Comparison of ENCODE assay signal across 8 cellular contexts in genomic region chr14:74841230-74842207, GRCh38. TPM values are rescaled to one million over a fixed set of nuclear protein-coding genes. Genes with fewer than 3 reads are reported as not detected.
DNase-seq lines count a peak whose midpoint lies in the region; ATAC-seq and TF ChIP-seq lines count a peak whose summit lies in the region.

No MANE protein-coding gene starts in this region.

- no peaks in the 10 kb centered on the region for H3K9me3 Mint-ChIP-seq in activated naive CD8-positive, alpha-beta T cell treated with anti-CD3 and anti-CD28 coated beads, Interleukin-2, amount 10 ng/mL, durations not matched to agents 7 days and 5 days

- ATAC-seq in GM21447 (IDR thresholded peaks at IDR 0.05; ENCODE audit: unreplicated experiment), result peak; percentile 66
- ATAC-seq in HG03521 (IDR thresholded peaks at IDR 0.05; ENCODE audit: unreplicated experiment), result peak; percentile 73
- ATAC-seq in activated naive CD8-positive, alpha-beta T cell treated with anti-CD3 and anti-CD28 coated beads, Interleukin-2, amount 10 ng/mL, durations not matched to agents 7 days and 5 days (ENCODE audit: low read depth), result peak; percentile 93

- TF ChIP-seq POLR2A in adrenal gland (IDR thresholded peaks at IDR 0.05), result no peak

- H3K4me3 ChIP-seq in adrenal gland, result no peak overlapping the region

- peaks cover 7% of the 10 kb centered on the region for H3K36me3 Mint-ChIP-seq in activated naive CD8-positive, alpha-beta T cell treated with anti-CD3 and anti-CD28 coated beads, Interleukin-2, amount 10 ng/mL, durations not matched to agents 7 days and 5 days

- 77 to 94% (median 86%) methylated on average over 4 of the region's 4 CpGs for WGBS in adrenal gland, 4 donors

- intact Hi-C loops in adrenal gland (cut with DNase I), result no loop called here

- peak; percentile 40 for DNase-seq in GM13977 (ENCODE audit: low spot score)
- no peak for DNase-seq in activated naive CD8-positive, alpha-beta T cell treated with anti-CD3 and anti-CD28 coated beads, Interleukin-2, amount 10 ng/mL, durations not matched to agents 7 days and 5 days
- no peak for DNase-seq in occipital lobe (lab: John Stamatoyannopoulos, UW)
- no peak for DNase-seq in NCI-H1092 (lab: John Stamatoyannopoulos, UW)
- no peak for DNase-seq in adrenal gland
- DNase-seq in effector CD8-positive, alpha-beta T cell (lab: John Stamatoyannopoulos, UW), result no peak

- H3K27me3 ChIP-seq in adrenal gland, result no peaks in the 10 kb centered on the region

- peaks cover 41% of the 10 kb centered on the region for H3K4me1 Mint-ChIP-seq in activated naive CD8-positive, alpha-beta T cell treated with anti-CD3 and anti-CD28 coated beads, Interleukin-2, amount 10 ng/mL, durations not matched to agents 7 days and 5 days

- H3K9me3 ChIP-seq in adrenal gland (replicated peaks in 1 of 3), result no peaks in the 10 kb centered on the region

- peak overlapping the region; percentile 52 for H3K4me3 Mint-ChIP-seq in activated naive CD8-positive, alpha-beta T cell treated with anti-CD3 and anti-CD28 coated beads, Interleukin-2, amount 10 ng/mL, durations not matched to agents 7 days and 5 days

- POLR2A ChIA-PET in activated naive CD8-positive, alpha-beta T cell treated with anti-CD3 and anti-CD28 coated beads, Interleukin-2, amount 10 ng/mL, durations not matched to agents 7 days and 5 days (lab: Charles Lee), result no interaction called here

- peaks cover under 1 to 16% of the 10 kb centered on the region in 2 donors for H3K4me1 ChIP-seq in adrenal gland (replicated peaks in 1 of 2)

- peaks cover 0 to 14% of the 10 kb centered on the region in 2 donors for H3K36me3 ChIP-seq in adrenal gland (replicated peaks in 1 of 2)

- H3K27ac ChIP-seq in adrenal gland, result no peak overlapping the region

- in situ Hi-C loops in GM13977 (cut with MboI; ENCODE audit: low pct_unique_long_range_greater_than_20kb, low sequenced_read_pairs, unreplicated experiment), result no loop called here

- H3K27me3 Mint-ChIP-seq in activated naive CD8-positive, alpha-beta T cell treated with anti-CD3 and anti-CD28 coated beads, Interleukin-2, amount 10 ng/mL, durations not matched to agents 7 days and 5 days, result no peaks in the 10 kb centered on the region

- no peak for TF ChIP-seq CTCF in GM13977 (IDR thresholded peaks at IDR 0.05; ENCODE audit: extremely low read depth, insufficient read depth, missing control alignments)
- no peak for TF ChIP-seq CTCF in adrenal gland (IDR thresholded peaks at IDR 0.05)

- H3K27ac Mint-ChIP-seq in activated naive CD8-positive, alpha-beta T cell treated with anti-CD3 and anti-CD28 coated beads, Interleukin-2, amount 10 ng/mL, durations not matched to agents 7 days and 5 days, result peak overlapping the region; percentile 89

RNA-seq across cellular contexts. Expression of gene PROX2, which starts 34.4 kb away (rescaled TPM):
- total RNA-seq in activated naive CD8-positive, alpha-beta T cell treated with anti-CD3 and anti-CD28 coated beads, Interleukin-2, amount 10 ng/mL, durations not matched to agents 7 days and 5 days, result under 1 TPM; 0.28 to 0.69 TPM
- total RNA-seq in occipital lobe (not detected), adrenal gland (not detected)
- under 1 TPM in 1 of 3 donors, not detected in 2; 0.08 TPM for polyA plus RNA-seq in adrenal gland

RNA-seq across cellular contexts. Expression of gene DLST, which starts 40.2 kb away (rescaled TPM):
- total RNA-seq in activated naive CD8-positive, alpha-beta T cell treated with anti-CD3 and anti-CD28 coated beads, Interleukin-2, amount 10 ng/mL, durations not matched to agents 7 days and 5 days, result 100 to 1,000 TPM; 111 to 124 TPM
- 35.6 TPM for total RNA-seq in occipital lobe
- total RNA-seq in adrenal gland, result 100 to 1,000 TPM; 128 to 205 (median 162) TPM
- 100 to 1,000 TPM in 1 of 3 donors, 10 to 100 TPM in 2; 42.0 to 137 (median 54.0) TPM for polyA plus RNA-seq in adrenal gland
